8 cellular contexts compared by ENCODE assay signal in genomic region chr19:11496391-11497163, GRCh38. TPM values are rescaled to one million over a fixed set of nuclear protein-coding genes. Genes with fewer than 3 reads are reported as not detected.
DNase-seq lines count a peak whose midpoint lies in the region; ATAC-seq and TF ChIP-seq lines count a peak whose summit lies in the region.

No MANE protein-coding gene starts in this region.

- H3K18ac ChIP-seq in trophoblast cell (ENCODE audit: low read length) = no peak overlapping the region

- no CpG with 5 or more reads among the region's 17 CpGs for WGBS in trophoblast cell (ENCODE audit: extremely low coverage, insufficient coverage, insufficient read length)

- H3K9me3 ChIP-seq in trophoblast cell (ENCODE audit: insufficient read depth, low read depth, low read length) = peaks cover 6% of the 10 kb centered on the region

- H3K23ac ChIP-seq in trophoblast cell (ENCODE audit: low read length) = no peak overlapping the region

- H3K4me2 ChIP-seq in trophoblast cell (ENCODE audit: low read length) = no peak overlapping the region

- peak; percentile 70 for TF ChIP-seq CTCF in AG10803 (conservative IDR thresholded peaks at IDR 0.05; ENCODE audit: low read length)
- TF ChIP-seq CTCF in fibroblast of villous mesenchyme (IDR thresholded peaks at IDR 0.05; ENCODE audit: insufficient read depth, low read depth, low read length) = peak; percentile 81

- H3K9ac ChIP-seq in trophoblast cell (ENCODE audit: low read length) = no peak overlapping the region

- H3K14ac ChIP-seq in trophoblast cell (ENCODE audit: low read length) = no peak overlapping the region

- no peak overlapping the region for H4K8ac ChIP-seq in trophoblast cell (ENCODE audit: low read depth, low read length)

- no peak overlapping the region for H3K4ac ChIP-seq in trophoblast cell (ENCODE audit: low read depth, low read length)

- peaks cover 5 to 12% of the 10 kb centered on the region in 2 experiments for H3K4me1 ChIP-seq in trophoblast cell (ENCODE audit: control insufficient read depth in 1 of 2, insufficient read depth in 2 of 2, low read length in 2 of 2)

- no peak overlapping the region for H2BK5ac ChIP-seq in trophoblast cell (ENCODE audit: low read depth, low read length, poor library complexity)

- H3K4me3 ChIP-seq in AG10803 (ENCODE audit: low read length) (no peak overlapping the region), fibroblast of villous mesenchyme (ENCODE audit: low read depth, low read length) (no peak overlapping the region), trophoblast cell (ENCODE audit: low read depth, low read length) (no peak overlapping the region)

- H4K91ac ChIP-seq in trophoblast cell (ENCODE audit: low read depth, low read length) = no peak overlapping the region

- H3K27ac ChIP-seq in trophoblast cell (ENCODE audit: low read depth, low read length) = no peak overlapping the region

- no peak for ATAC-seq in GM18517 (IDR thresholded peaks at IDR 0.05; ENCODE audit: unreplicated experiment)

- H2AK5ac ChIP-seq in trophoblast cell (ENCODE audit: low read length) = no peak overlapping the region

- H4K12ac ChIP-seq in trophoblast cell (ENCODE audit: low read depth, low read length) = no peak overlapping the region

- DNase-seq in AG10803 (ENCODE audit: low read depth) = peak; percentile 81
- peak; percentile 82 for DNase-seq in HCEC 1CT
- DNase-seq in RPMI7951 (ENCODE audit: low read depth) = peak; percentile 69
- DNase-seq in activated T-helper 1 cell treated with Interleukin-2 at 50 U/mL for 16 hours (ENCODE audit: low read depth) = peak; percentile 46
- peak; percentile 83 for DNase-seq in fibroblast of villous mesenchyme (ENCODE audit: low read depth)
- DNase-seq in trophoblast cell = peak; percentile 85 to 95
- peak; percentile 64 for DNase-seq in ureter (ENCODE audit: low spot score)

- H2BK12ac ChIP-seq in trophoblast cell (ENCODE audit: low read length) = no peak overlapping the region

- H2AFZ ChIP-seq in trophoblast cell (ENCODE audit: insufficient read depth, low read length, poor library complexity) = no peak overlapping the region

- no peak overlapping the region for H2BK120ac ChIP-seq in trophoblast cell (ENCODE audit: insufficient read depth, low read length, poor library complexity)

- no peaks in the 10 kb centered on the region for H3K79me2 ChIP-seq in trophoblast cell (ENCODE audit: control insufficient read depth, insufficient read depth, low read length, poor library complexity)

- H3K36me3 ChIP-seq in trophoblast cell (ENCODE audit: control insufficient read depth in 1 of 2, insufficient read depth in 2 of 2, low read length in 2 of 2) = peaks cover 13 to 14% of the 10 kb centered on the region in 2 experiments

- H3K27me3 ChIP-seq in trophoblast cell (ENCODE audit: insufficient read depth, low read length) = no peaks in the 10 kb centered on the region

- H3K79me1 ChIP-seq in trophoblast cell (ENCODE audit: low read length) = no peaks in the 10 kb centered on the region

RNA-seq across cellular contexts. Expression of gene ZNF653, which starts 9.1 kb away (rescaled TPM):
- total RNA-seq in RPMI7951 (2014; rRNA removed; shearing (Covaris generic)) = 5.9 and 6.0 TPM in 2 replicates
- total RNA-seq in fibroblast of villous mesenchyme = 3.9 and 4.7 TPM in 2 replicates
- polyA plus RNA-seq in trophoblast cell (2013) = 5.9 and 6.1 TPM in 2 replicates
- total RNA-seq in ureter = 10.9 TPM

RNA-seq across cellular contexts. Expression of gene ELAVL3, which starts 15.7 kb away (rescaled TPM):
- total RNA-seq in RPMI7951 (2014; rRNA removed; shearing (Covaris generic)) = not detected in 2 replicates
- total RNA-seq in fibroblast of villous mesenchyme = not detected in 2 replicates
- 0.07 and 0.10 TPM in 2 replicates for polyA plus RNA-seq in trophoblast cell (2013)
- total RNA-seq in ureter = not detected

RNA-seq across cellular contexts. Expression of gene ECSIT, which starts 32.4 kb away (rescaled TPM):
- total RNA-seq in RPMI7951 (2014; rRNA removed; shearing (Covaris generic)) = 47.9 and 51.2 TPM in 2 replicates
- total RNA-seq in fibroblast of villous mesenchyme (22.9 and 27.4 TPM in 2 replicates), ureter (43.7 TPM)
- 20.3 and 22.0 TPM in 2 replicates for polyA plus RNA-seq in trophoblast cell (2013)

RNA-seq across cellular contexts. Expression of gene CNN1, which starts 42.1 kb away (rescaled TPM):
- 0.96 and 3.0 TPM in 2 replicates for total RNA-seq in RPMI7951 (2014; rRNA removed; shearing (Covaris generic))
- total RNA-seq in fibroblast of villous mesenchyme (61.3 and 148 TPM in 2 replicates), ureter (301 TPM)
- 139 and 140 TPM in 2 replicates for polyA plus RNA-seq in trophoblast cell (2013)
